1 cellular context compared by ENCODE assay signal in the genomic region with DNA sequence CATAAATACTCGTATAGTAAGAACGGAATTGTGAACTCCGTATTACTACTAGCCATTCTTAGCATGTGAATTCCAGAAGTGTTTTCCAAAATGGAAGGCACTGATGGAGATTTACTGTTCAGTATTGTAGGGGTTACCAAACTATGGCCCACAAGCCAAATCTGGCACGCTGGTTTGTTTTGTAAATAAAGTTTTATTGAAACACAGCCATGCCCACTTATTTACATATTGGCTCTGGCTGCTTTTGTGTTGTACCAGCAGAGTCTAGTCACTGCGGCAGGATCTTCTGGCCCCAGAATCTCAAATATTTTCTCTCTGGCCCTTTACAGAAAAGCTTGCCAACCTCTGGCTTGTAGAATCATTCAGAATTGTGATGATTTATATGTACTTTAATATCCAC.
TF ChIP-seq lines count a peak whose summit lies in the region.

No MANE protein-coding gene starts in this region.

TF ChIP-seq in K562, 482 proteins besides CTCF, POLR2A, EP300 and RAD21:
- TF ChIP-seq, protein P1, sequence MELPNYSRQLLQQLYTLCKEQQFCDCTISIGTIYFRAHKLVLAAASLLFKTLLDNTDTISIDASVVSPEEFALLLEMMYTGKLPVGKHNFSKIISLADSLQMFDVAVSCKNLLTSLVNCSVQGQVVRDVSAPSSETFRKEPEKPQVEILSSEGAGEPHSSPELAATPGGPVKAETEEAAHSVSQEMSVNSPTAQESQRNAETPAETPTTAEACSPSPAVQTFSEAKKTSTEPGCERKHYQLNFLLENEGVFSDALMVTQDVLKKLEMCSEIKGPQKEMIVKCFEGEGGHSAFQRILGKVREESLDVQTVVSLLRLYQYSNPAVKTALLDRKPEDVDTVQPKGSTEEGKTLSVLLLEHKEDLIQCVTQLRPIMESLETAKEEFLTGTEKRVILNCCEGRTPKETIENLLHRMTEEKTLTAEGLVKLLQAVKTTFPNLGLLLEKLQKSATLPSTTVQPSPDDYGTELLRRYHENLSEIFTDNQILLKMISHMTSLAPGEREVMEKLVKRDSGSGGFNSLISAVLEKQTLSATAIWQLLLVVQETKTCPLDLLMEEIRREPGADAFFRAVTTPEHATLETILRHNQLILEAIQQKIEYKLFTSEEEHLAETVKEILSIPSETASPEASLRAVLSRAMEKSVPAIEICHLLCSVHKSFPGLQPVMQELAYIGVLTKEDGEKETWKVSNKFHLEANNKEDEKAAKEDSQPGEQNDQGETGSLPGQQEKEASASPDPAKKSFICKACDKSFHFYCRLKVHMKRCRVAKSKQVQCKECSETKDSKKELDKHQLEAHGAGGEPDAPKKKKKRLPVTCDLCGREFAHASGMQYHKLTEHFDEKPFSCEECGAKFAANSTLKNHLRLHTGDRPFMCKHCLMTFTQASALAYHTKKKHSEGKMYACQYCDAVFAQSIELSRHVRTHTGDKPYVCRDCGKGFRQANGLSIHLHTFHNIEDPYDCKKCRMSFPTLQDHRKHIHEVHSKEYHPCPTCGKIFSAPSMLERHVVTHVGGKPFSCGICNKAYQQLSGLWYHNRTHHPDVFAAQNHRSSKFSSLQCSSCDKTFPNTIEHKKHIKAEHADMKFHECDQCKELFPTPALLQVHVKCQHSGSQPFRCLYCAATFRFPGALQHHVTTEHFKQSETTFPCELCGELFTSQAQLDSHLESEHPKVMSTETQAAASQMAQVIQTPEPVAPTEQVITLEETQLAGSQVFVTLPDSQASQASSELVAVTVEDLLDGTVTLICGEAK (IDR thresholded peaks at IDR 0.05): peak; percentile 88
- TF ChIP-seq, protein P1 (CRISPR knock-in tag; IDR thresholded peaks at IDR 0.05): peak; percentile 71
- TF ChIP-seq PHF21A (IDR thresholded peaks at IDR 0.05; ENCODE audit: borderline replicate concordance, low read depth): no peak
- no peak for TF ChIP-seq NCOA6 (IDR thresholded peaks at IDR 0.05)
- TF ChIP-seq, protein P2, sequence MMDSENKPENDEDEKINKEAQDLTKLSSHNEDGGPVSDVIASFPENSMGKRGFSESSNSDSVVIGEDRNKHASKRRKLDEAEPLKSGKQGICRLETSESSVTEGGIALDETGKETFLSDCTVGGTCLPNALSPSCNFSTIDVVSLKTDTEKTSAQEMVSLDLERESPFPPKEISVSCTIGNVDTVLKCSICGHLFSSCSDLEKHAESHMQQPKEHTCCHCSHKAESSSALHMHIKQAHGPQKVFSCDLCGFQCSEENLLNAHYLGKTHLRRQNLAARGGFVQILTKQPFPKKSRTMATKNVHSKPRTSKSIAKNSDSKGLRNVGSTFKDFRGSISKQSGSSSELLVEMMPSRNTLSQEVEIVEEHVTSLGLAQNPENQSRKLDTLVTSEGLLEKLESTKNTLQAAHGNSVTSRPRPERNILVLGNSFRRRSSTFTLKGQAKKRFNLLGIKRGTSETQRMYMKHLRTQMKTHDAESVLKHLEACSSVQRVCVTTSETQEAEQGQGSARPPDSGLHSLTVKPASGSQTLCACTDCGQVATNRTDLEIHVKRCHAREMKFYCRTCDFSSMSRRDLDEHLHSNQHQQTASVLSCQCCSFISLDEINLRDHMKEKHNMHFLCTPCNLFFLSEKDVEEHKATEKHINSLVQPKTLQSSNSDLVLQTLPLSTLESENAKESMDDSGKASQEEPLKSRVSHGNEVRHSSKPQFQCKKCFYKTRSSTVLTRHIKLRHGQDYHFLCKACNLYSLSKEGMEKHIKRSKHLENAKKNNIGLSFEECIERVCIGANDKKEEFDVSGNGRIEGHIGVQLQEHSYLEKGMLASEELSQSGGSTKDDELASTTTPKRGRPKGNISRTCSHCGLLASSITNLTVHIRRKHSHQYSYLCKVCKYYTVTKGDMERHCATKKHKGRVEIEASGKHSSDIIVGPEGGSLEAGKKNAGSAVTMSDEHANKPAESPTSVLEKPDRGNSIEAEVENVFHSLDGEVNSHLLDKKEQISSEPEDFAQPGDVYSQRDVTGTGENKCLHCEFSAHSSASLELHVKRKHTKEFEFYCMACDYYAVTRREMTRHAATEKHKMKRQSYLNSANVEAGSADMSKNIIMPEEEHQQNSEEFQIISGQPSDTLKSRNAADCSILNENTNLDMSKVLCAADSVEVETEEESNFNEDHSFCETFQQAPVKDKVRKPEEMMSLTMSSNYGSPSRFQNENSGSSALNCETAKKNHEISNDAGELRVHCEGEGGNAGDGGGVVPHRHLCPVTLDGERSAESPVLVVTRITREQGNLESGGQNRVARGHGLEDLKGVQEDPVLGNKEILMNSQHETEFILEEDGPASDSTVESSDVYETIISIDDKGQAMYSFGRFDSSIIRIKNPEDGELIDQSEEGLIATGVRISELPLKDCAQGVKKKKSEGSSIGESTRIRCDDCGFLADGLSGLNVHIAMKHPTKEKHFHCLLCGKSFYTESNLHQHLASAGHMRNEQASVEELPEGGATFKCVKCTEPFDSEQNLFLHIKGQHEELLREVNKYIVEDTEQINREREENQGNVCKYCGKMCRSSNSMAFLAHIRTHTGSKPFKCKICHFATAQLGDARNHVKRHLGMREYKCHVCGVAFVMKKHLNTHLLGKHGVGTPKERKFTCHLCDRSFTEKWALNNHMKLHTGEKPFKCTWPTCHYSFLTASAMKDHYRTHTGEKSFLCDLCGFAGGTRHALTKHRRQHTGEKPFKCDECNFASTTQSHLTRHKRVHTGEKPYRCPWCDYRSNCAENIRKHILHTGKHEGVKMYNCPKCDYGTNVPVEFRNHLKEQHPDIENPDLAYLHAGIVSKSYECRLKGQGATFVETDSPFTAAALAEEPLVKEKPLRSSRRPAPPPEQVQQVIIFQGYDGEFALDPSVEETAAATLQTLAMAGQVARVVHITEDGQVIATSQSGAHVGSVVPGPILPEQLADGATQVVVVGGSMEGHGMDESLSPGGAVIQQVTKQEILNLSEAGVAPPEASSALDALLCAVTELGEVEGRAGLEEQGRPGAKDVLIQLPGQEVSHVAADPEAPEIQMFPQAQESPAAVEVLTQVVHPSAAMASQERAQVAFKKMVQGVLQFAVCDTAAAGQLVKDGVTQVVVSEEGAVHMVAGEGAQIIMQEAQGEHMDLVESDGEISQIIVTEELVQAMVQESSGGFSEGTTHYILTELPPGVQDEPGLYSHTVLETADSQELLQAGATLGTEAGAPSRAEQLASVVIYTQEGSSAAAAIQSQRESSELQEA (IDR thresholded peaks at IDR 0.05; ENCODE audit: low read depth): no peak
- TF ChIP-seq NONO (IDR thresholded peaks at IDR 0.05; ENCODE audit: low read depth in 2 of 2, low read length in 1 of 2): no peak
- TF ChIP-seq MAFF (IDR thresholded peaks at IDR 0.05; ENCODE audit: low read length): no peak
- TF ChIP-seq, protein P3, sequence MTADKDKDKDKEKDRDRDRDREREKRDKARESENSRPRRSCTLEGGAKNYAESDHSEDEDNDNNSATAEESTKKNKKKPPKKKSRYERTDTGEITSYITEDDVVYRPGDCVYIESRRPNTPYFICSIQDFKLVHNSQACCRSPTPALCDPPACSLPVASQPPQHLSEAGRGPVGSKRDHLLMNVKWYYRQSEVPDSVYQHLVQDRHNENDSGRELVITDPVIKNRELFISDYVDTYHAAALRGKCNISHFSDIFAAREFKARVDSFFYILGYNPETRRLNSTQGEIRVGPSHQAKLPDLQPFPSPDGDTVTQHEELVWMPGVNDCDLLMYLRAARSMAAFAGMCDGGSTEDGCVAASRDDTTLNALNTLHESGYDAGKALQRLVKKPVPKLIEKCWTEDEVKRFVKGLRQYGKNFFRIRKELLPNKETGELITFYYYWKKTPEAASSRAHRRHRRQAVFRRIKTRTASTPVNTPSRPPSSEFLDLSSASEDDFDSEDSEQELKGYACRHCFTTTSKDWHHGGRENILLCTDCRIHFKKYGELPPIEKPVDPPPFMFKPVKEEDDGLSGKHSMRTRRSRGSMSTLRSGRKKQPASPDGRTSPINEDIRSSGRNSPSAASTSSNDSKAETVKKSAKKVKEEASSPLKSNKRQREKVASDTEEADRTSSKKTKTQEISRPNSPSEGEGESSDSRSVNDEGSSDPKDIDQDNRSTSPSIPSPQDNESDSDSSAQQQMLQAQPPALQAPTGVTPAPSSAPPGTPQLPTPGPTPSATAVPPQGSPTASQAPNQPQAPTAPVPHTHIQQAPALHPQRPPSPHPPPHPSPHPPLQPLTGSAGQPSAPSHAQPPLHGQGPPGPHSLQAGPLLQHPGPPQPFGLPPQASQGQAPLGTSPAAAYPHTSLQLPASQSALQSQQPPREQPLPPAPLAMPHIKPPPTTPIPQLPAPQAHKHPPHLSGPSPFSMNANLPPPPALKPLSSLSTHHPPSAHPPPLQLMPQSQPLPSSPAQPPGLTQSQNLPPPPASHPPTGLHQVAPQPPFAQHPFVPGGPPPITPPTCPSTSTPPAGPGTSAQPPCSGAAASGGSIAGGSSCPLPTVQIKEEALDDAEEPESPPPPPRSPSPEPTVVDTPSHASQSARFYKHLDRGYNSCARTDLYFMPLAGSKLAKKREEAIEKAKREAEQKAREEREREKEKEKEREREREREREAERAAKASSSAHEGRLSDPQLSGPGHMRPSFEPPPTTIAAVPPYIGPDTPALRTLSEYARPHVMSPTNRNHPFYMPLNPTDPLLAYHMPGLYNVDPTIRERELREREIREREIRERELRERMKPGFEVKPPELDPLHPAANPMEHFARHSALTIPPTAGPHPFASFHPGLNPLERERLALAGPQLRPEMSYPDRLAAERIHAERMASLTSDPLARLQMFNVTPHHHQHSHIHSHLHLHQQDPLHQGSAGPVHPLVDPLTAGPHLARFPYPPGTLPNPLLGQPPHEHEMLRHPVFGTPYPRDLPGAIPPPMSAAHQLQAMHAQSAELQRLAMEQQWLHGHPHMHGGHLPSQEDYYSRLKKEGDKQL (CRISPR knock-in tag; IDR thresholded peaks at IDR 0.05; ENCODE audit: borderline replicate concordance): no peak
- no peak for TF ChIP-seq HCFC1 (IDR thresholded peaks at IDR 0.05; ENCODE audit: low read depth, low read length)
